In the genomic region with DNA sequence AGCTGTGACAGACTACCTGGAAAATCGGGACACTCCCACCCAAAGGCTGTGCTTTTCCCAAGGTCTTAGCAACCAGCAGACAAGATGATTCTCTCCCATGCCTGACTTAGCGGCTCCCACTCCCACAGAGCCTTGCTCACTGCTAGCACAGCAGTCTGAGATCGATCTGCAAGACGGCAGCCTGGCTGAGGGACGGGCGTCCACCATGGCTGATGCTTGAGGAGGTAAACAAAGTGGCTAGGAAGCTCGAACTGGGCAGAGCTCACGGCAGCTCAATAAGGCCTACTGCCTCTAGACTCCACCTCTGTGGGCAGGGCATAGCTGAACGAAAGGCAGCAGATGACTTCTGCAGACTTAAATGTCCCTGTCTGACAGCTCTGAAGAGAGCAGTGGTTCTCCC, we compare ENCODE assay signal across 24 cellular contexts.
"Had no signal": no experiment of that assay in that cellular context is flagged by ENCODE, and none has a peak within 500 bp of the region (broad histone marks: within the 10 kb centered on the region; RNA-seq: fewer than 3 reads in every experiment).

No MANE protein-coding gene starts in this region.

- ATAC-seq: effector memory CD8-positive, alpha-beta T cell; esophagus mucosa; foreskin keratinocyte; gastrocnemius medialis; gastroesophageal sphincter; heart left ventricle; heart right ventricle had no signal

- H3K27me3 ChIP-seq: colonic mucosa, dorsolateral prefrontal cortex, esophagus muscularis mucosa, esophagus squamous epithelium, foreskin keratinocyte, gastrocnemius medialis, gastroesophageal sphincter, heart left ventricle, heart right ventricle had no signal

- H3K4me3 ChIP-seq: colonic mucosa, coronary artery, dorsolateral prefrontal cortex, esophagus muscularis mucosa, esophagus squamous epithelium, gastrocnemius medialis, gastroesophageal sphincter, heart left ventricle, heart right ventricle had no signal

- DNase-seq: colonic mucosa; cortex of kidney; dermis blood vessel endothelial cell; dorsolateral prefrontal cortex; effector CD4-positive, alpha-beta T cell; effector CD8-positive, alpha-beta T cell; effector memory CD4-positive, alpha-beta T cell; effector memory CD8-positive, alpha-beta T cell; endodermal cell; erythroblast; esophagus squamous epithelium; foreskin fibroblast; foreskin keratinocyte; foreskin melanocyte; gastrocnemius medialis; glutamatergic neuron; head of caudate nucleus; heart left ventricle; heart right ventricle had no signal

- H3K27ac ChIP-seq: colonic mucosa, coronary artery, dorsolateral prefrontal cortex, epithelial cell of prostate, esophagus muscularis mucosa, esophagus squamous epithelium, foreskin keratinocyte, gastrocnemius medialis, gastroesophageal sphincter, heart left ventricle, heart right ventricle had no signal

- H3K4me1 ChIP-seq: colonic mucosa, esophagus muscularis mucosa, esophagus squamous epithelium, foreskin keratinocyte, gastrocnemius medialis, gastroesophageal sphincter, heart left ventricle, heart right ventricle had no signal

- H3K9me3 ChIP-seq: colonic mucosa, esophagus muscularis mucosa, esophagus squamous epithelium, gastrocnemius medialis, gastroesophageal sphincter had no signal

- H3K36me3 ChIP-seq: colonic mucosa, esophagus muscularis mucosa, esophagus squamous epithelium, gastrocnemius medialis, gastroesophageal sphincter, heart left ventricle, heart right ventricle had no signal
